Comparison of ENCODE assay signal across 24 cellular contexts in the genomic region with DNA sequence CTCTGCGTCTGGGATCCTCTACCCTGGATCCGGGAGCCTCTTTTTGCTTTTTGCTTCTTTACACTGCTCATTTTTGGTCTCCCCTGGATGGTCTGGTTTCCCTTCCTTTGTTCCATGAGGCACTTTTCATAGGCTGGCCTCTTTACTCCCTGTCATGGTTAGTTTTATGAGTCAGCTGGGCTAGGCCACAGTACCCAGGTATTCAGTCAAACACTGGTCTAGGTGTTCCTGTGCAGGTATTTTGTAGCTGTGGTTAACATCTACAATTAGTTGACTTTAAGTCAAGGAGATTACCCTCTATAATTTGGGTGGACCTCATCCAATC. TPM values are rescaled to one million over a fixed set of nuclear protein-coding genes. Genes with fewer than 3 reads are reported as not detected.
DNase-seq lines count a peak whose midpoint lies in the region; ATAC-seq and TF ChIP-seq lines count a peak whose summit lies in the region.
"Had no signal": no experiment of that assay in that cellular context is flagged by ENCODE, and none has a peak within 500 bp of the region (broad histone marks: within the 10 kb centered on the region; RNA-seq: fewer than 3 reads in every experiment).

No MANE protein-coding gene starts in this region.

- peak overlapping the region; percentile 2 for H3K27ac Mint-ChIP-seq in activated CD4-positive, alpha-beta T cell treated with anti-CD3 and anti-CD28 coated beads, Interleukin-2, amount 10 ng/mL, durations not matched to agents 24 days and 14 days
- H3K27ac Mint-ChIP-seq in activated B cell treated with CpG ODN at 0.5 μM for 24 hours, result peak overlapping the region; percentile 87
- no peak overlapping the region for H3K27ac Mint-ChIP-seq in stimulated activated naive CD8-positive, alpha-beta T cell treated with anti-CD3 and anti-CD28 coated beads, Interleukin-15, amount 100 ng/mL, for 72 hours
- H3K27ac Mint-ChIP-seq: mesothelial cell of epicardium; natural killer cell treated with Interleukin-12 subunit alpha and Interleukin-12 subunit beta and Interleukin-15 and Interleukin-18, amount 100 ng/mL, for 72 hours had no signal

- ATAC-seq in activated B cell treated with CpG ODN at 0.5 μM for 24 hours (ENCODE audit: low read depth) (no peak), GM21360 (IDR thresholded peaks at IDR 0.05; ENCODE audit: unreplicated experiment) (no peak)
- ATAC-seq in stimulated activated naive CD8-positive, alpha-beta T cell treated with anti-CD3 and anti-CD28 coated beads, Interleukin-15, amount 100 ng/mL, for 72 hours, result peak; percentile 57
- ATAC-seq: left lobe of liver; natural killer cell treated with Interleukin-12 subunit alpha and Interleukin-12 subunit beta and Interleukin-15 and Interleukin-18, amount 100 ng/mL, for 72 hours; stimulated activated effector memory CD8-positive, alpha-beta T cell treated with anti-CD3 and anti-CD28 coated beads, Interleukin-12 subunit alpha, Interleukin-12 subunit beta, amount 100 ng/mL, for 72 hours; T-cell had no signal

- intact Hi-C loops in activated CD4-positive, alpha-beta T cell treated with anti-CD3 and anti-CD28 coated beads, Interleukin-2, amount 10 ng/mL, durations not matched to agents 24 days and 14 days (cut with micrococcal nuclease), result no loop called here
- intact Hi-C loops in activated B cell treated with CpG ODN at 0.5 μM for 24 hours (cut with micrococcal nuclease), result no loop called here

- no peaks in the 10 kb centered on the region for H3K9me3 Mint-ChIP-seq in activated CD4-positive, alpha-beta T cell treated with anti-CD3 and anti-CD28 coated beads, Interleukin-2, amount 10 ng/mL, durations not matched to agents 24 days and 14 days
- no peaks in the 10 kb centered on the region for H3K9me3 Mint-ChIP-seq in activated B cell treated with CpG ODN at 0.5 μM for 24 hours
- no peaks in the 10 kb centered on the region for H3K9me3 Mint-ChIP-seq in stimulated activated naive CD8-positive, alpha-beta T cell treated with anti-CD3 and anti-CD28 coated beads, Interleukin-15, amount 100 ng/mL, for 72 hours
- H3K9me3 Mint-ChIP-seq: IgD-negative memory B cell; mesothelial cell of epicardium; natural killer cell treated with Interleukin-12 subunit alpha and Interleukin-12 subunit beta and Interleukin-15 and Interleukin-18, amount 100 ng/mL, for 72 hours; stimulated activated effector memory CD8-positive, alpha-beta T cell treated with anti-CD3 and anti-CD28 coated beads, Interleukin-12 subunit alpha, Interleukin-12 subunit beta, amount 100 ng/mL, for 72 hours; T-cell had no signal

- POLR2A ChIA-PET in activated B cell treated with CpG ODN at 0.5 μM for 24 hours (lab: Charles Lee), result interaction anchor here (1.3 to 1.8 kb wide), 3 partner anchors 19 to 53 kb away, joined by 3 to 7 read pairs (median 3); no protein-coding TSS in a partner anchor

- no peak for TF ChIP-seq CTCF in activated B cell treated with CpG ODN at 0.5 μM for 24 hours (IDR thresholded peaks at IDR 0.05)
- no peak for TF ChIP-seq CTCF in epithelial cell of esophagus (IDR thresholded peaks at IDR 0.05; ENCODE audit: insufficient read depth, low read depth, low read length, missing control alignments)

- peaks cover 11% of the 10 kb centered on the region for H3K36me3 Mint-ChIP-seq in activated CD4-positive, alpha-beta T cell treated with anti-CD3 and anti-CD28 coated beads, Interleukin-2, amount 10 ng/mL, durations not matched to agents 24 days and 14 days (ENCODE audit: low read depth)
- H3K36me3 Mint-ChIP-seq in activated B cell treated with CpG ODN at 0.5 μM for 24 hours (ENCODE audit: low read depth), result peaks cover 37% of the 10 kb centered on the region
- H3K36me3 Mint-ChIP-seq: mesothelial cell of epicardium; stimulated activated effector memory CD8-positive, alpha-beta T cell treated with anti-CD3 and anti-CD28 coated beads, Interleukin-12 subunit alpha, Interleukin-12 subunit beta, amount 100 ng/mL, for 72 hours had no signal

- H3K4me3 ChIP-seq in epithelial cell of esophagus (ENCODE audit: low read length), result no peak overlapping the region
- H3K4me3 ChIP-seq: MG63, transverse colon had no signal

- peaks cover 2% of the 10 kb centered on the region for H3K27me3 Mint-ChIP-seq in activated CD4-positive, alpha-beta T cell treated with anti-CD3 and anti-CD28 coated beads, Interleukin-2, amount 10 ng/mL, durations not matched to agents 24 days and 14 days
- H3K27me3 Mint-ChIP-seq in activated B cell treated with CpG ODN at 0.5 μM for 24 hours, result no peaks in the 10 kb centered on the region
- peaks cover 38% of the 10 kb centered on the region for H3K27me3 Mint-ChIP-seq in stimulated activated naive CD8-positive, alpha-beta T cell treated with anti-CD3 and anti-CD28 coated beads, Interleukin-15, amount 100 ng/mL, for 72 hours

- CTCF ChIA-PET in activated B cell treated with CpG ODN at 0.5 μM for 24 hours (lab: Charles Lee), result no interaction called here

- no peak overlapping the region for H3K4me3 Mint-ChIP-seq in activated CD4-positive, alpha-beta T cell treated with anti-CD3 and anti-CD28 coated beads, Interleukin-2, amount 10 ng/mL, durations not matched to agents 24 days and 14 days
- H3K4me3 Mint-ChIP-seq in activated B cell treated with CpG ODN at 0.5 μM for 24 hours, result peak overlapping the region; percentile 59
- H3K4me3 Mint-ChIP-seq in stimulated activated naive CD8-positive, alpha-beta T cell treated with anti-CD3 and anti-CD28 coated beads, Interleukin-15, amount 100 ng/mL, for 72 hours, result peak overlapping the region; percentile 14 to 30
- H3K4me3 Mint-ChIP-seq: mesothelial cell of epicardium; natural killer cell treated with Interleukin-12 subunit alpha and Interleukin-12 subunit beta and Interleukin-15 and Interleukin-18, amount 100 ng/mL, for 72 hours; stimulated activated effector memory CD8-positive, alpha-beta T cell treated with anti-CD3 and anti-CD28 coated beads, Interleukin-12 subunit alpha, Interleukin-12 subunit beta, amount 100 ng/mL, for 72 hours; T-cell had no signal

- H3K4me1 Mint-ChIP-seq in activated CD4-positive, alpha-beta T cell treated with anti-CD3 and anti-CD28 coated beads, Interleukin-2, amount 10 ng/mL, durations not matched to agents 24 days and 14 days, result peaks cover 65% of the 10 kb centered on the region
- peaks cover 99% of the 10 kb centered on the region for H3K4me1 Mint-ChIP-seq in activated B cell treated with CpG ODN at 0.5 μM for 24 hours
- H3K4me1 Mint-ChIP-seq in stimulated activated naive CD8-positive, alpha-beta T cell treated with anti-CD3 and anti-CD28 coated beads, Interleukin-15, amount 100 ng/mL, for 72 hours, result peaks cover 95% of the 10 kb centered on the region

- no peak for DNase-seq in activated CD4-positive, alpha-beta T cell treated with anti-CD3 and anti-CD28 coated beads, Interleukin-2, amount 10 ng/mL, durations not matched to agents 24 days and 14 days
- no peak for DNase-seq in activated CD4-positive, alpha-beta T cell treated with anti-CD3 and anti-CD28 coated beads for 1 hour
- DNase-seq in activated B cell treated with CpG ODN at 0.5 μM for 24 hours (no peak), epithelial cell of esophagus (ENCODE audit: low read depth) (peak; percentile 58), NCI-H446 (lab: John Stamatoyannopoulos, UW) (no peak), SIG-M5 (lab: John Stamatoyannopoulos, UW) (no peak)
- DNase-seq in stimulated activated naive CD8-positive, alpha-beta T cell treated with anti-CD3 and anti-CD28 coated beads, Interleukin-15, amount 100 ng/mL, for 72 hours, result no peak
- DNase-seq: 8988T; activated naive CD4-positive, alpha-beta T cell treated with Interleukin-2 at 50 U/mL for 16 hours; Caco-2; HCEC 1CT; MG63; NCI-H1417 treated with DMSO at 0.1 percent for 48 hours; NCI-H2171; NCI-H69; SHP77; T-cell; transverse colon had no signal

RNA-seq across cellular contexts. Expression of a gene that starts 17.5 kb away (rescaled TPM):
- total RNA-seq in activated CD4-positive, alpha-beta T cell treated with anti-CD3 and anti-CD28 coated beads, Interleukin-2, amount 10 ng/mL, durations not matched to agents 24 days and 14 days, result 21.0 and 21.7 TPM in 2 replicates
- 156 and 170 TPM in 2 replicates for total RNA-seq in activated B cell treated with CpG ODN at 0.5 μM for 24 hours

Comparison
In these comparisons a context has a peak if more than half of its experiments do, and no peak if none do; other contexts are left out.
1. H3K27ac Mint-ChIP-seq: peak in activated CD4-positive, alpha-beta T cell treated with anti-CD3 and anti-CD28 coated beads, Interleukin-2, amount 10 ng/mL, durations not matched to agents 24 days and 14 days (single experiment) and activated B cell treated with CpG ODN at 0.5 μM for 24 hours (single experiment); none in stimulated activated naive CD8-positive, alpha-beta T cell treated with anti-CD3 and anti-CD28 coated beads, Interleukin-15, amount 100 ng/mL, for 72 hours (0 of 2).